In the genomic region with DNA sequence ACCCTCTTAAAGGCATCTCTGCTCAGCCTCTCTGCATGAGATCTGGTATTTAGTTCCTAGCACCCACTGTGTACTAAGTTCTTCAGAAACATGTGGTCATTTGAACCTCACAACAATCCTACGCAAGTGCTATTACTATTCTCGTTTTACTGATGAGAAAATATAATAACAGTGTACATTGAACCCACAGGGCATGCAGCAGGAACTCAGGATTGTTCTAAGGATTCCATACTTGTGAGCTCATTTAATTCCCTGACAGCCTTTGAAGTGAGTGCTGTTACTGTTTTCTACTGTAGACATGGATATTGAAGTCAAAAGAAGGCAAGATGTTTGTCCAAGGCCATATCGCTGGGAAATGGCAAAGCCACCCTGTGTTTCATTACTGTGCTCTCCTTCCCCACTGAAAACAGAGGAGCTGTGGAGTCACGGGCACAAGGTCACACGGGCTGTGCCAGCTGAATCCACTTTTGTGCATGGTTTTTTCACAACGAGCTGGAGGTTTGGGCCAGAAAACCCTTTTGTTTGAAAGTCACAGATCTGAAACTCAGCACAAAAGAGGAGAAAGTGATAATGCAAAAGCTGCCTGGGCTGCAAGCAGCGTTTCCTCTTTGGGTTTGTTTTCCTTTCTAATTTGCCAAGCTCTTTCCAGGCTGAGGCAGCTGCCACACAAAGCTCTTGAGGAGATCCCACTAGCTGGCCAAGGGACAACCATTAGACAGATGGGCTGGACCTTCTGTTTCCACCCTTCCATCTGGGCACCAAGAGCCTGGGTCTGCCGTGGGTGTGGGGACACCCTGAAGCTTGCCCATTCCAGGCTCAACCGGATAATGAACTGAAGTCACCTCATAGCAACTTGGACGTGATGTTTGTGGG, we compare ENCODE assay signal across 8 cellular contexts.
DNase-seq lines count a peak whose midpoint lies in the region; ATAC-seq, FAIRE-seq and TF ChIP-seq lines count a peak whose summit lies in the region.

No MANE protein-coding gene starts in this region.

- no peak overlapping the region; the same call in 1 of the 2 replicates for H3K27ac Mint-ChIP-seq in WTC11

- H3K4me1 ChIP-seq in keratinocyte (ENCODE audit: control insufficient read depth, extremely low read depth, insufficient read depth, low read length) (peaks cover 24% of the 10 kb centered on the region), transverse colon (peaks cover 4 to 21% (median 7%) of the 10 kb centered on the region in 4 donors)

- H3K27ac ChIP-seq in angular gyrus (ENCODE audit: low read depth, low read length) (peak overlapping the region; percentile 4), keratinocyte (ENCODE audit: control insufficient read depth, insufficient read depth, low read length) (no peak overlapping the region), transverse colon (peak overlapping the region; percentile 37 to 63 (median 45))

- no peaks in the 10 kb centered on the region for H3K27me3 Mint-ChIP-seq in WTC11 (ENCODE audit: low read depth)

- no peak for TF ChIP-seq EP300 in transverse colon (IDR thresholded peaks at IDR 0.05; ENCODE audit: low read depth)

- H3K9me1 ChIP-seq in keratinocyte (ENCODE audit: control insufficient read depth, extremely low read depth, insufficient read depth, low read length) = no peaks in the 10 kb centered on the region

- H3K4me2 ChIP-seq in keratinocyte (ENCODE audit: control insufficient read depth, extremely low read depth, insufficient read depth, low read depth, low read length) = no peak overlapping the region

- H3K4me3 ChIP-seq in keratinocyte (ENCODE audit: control insufficient read depth in 2 of 3, extremely low read depth in 1 of 3, insufficient read depth in 2 of 3, low read depth in 1 of 3, low read length in 3 of 3) (no peak overlapping the region), transverse colon (no peak overlapping the region)

- H3K36me3 Mint-ChIP-seq in WTC11 = no peaks in the 10 kb centered on the region

- FAIRE-seq in keratinocyte (lab: Jason Lieb, UNC) = no peak

- no peak for TF ChIP-seq CTCF in keratinocyte (optimal IDR thresholded peaks at IDR 0.05 in 1 of 3, IDR thresholded peaks at IDR 0.05 in 1 of 3, conservative IDR thresholded peaks at IDR 0.05 in 1 of 3; ENCODE audit: extremely low read depth in 1 of 3, insufficient read depth in 2 of 3, low read length in 3 of 3)
- no peak for TF ChIP-seq CTCF in transverse colon (IDR thresholded peaks at IDR 0.05)
- no peak for TF ChIP-seq CTCF in WTC11 (IDR thresholded peaks at IDR 0.05)

- no peak for TF ChIP-seq POLR2A in transverse colon (IDR thresholded peaks at IDR 0.05)

- H2AFZ ChIP-seq in keratinocyte (ENCODE audit: control insufficient read depth, low read length) = no peak overlapping the region

- in situ Hi-C loops in transverse colon (cut with MboI; ENCODE audit: low pct_ligation_motif_present in 1 of 4, low pct_unique_long_range_greater_than_20kb in 1 of 4, low sequenced_read_pairs in 3 of 4) = loop anchor here in 3 of 4 donors (10.0 to 25.0 kb wide), 3 partner anchors 162 to 404 kb away; no protein-coding TSS in a partner anchor

- H3K4me1 Mint-ChIP-seq in WTC11 = peaks cover 17% of the 10 kb centered on the region

- POLR2A ChIA-PET in WTC11 (lab: Charles Lee) = interaction anchor here (0.5 kb wide), 1 partner anchor 927 kb away, joined by 3 read pairs; no protein-coding TSS in a partner anchor

- DNase-seq in DMS 273 (lab: John Stamatoyannopoulos, UW; ENCODE audit: unreplicated experiment) (peak; percentile 89), keratinocyte (ENCODE audit: low read depth, low spot score) (peak; percentile 21), transverse colon (no peak), WTC11 (ENCODE audit: low spot score) (no peak), NCI-H2171 (lab: John Stamatoyannopoulos, UW) (no peak), RPMI8226 (no peak)

- H3K36me3 ChIP-seq in keratinocyte (ENCODE audit: control insufficient read depth in 2 of 2, extremely low read depth in 1 of 2, insufficient read depth in 2 of 2, low read length in 2 of 2) = no peaks in the 10 kb centered on the region
- no peaks in the 10 kb centered on the region for H3K36me3 ChIP-seq in transverse colon

- intact Hi-C loops in transverse colon (cut with DNase I; ENCODE audit: low total_unique reads) = loop anchor here (5.0 kb wide), 1 partner anchor 454 kb away; no protein-coding TSS in a partner anchor

- no peaks in the 10 kb centered on the region for H3K79me2 ChIP-seq in keratinocyte (ENCODE audit: control insufficient read depth, insufficient read depth, low read length)

- peak; percentile 33 for ATAC-seq in HG03159 (IDR thresholded peaks at IDR 0.05; ENCODE audit: unreplicated experiment)
- no peak for ATAC-seq in WTC11

- H3K9me3 Mint-ChIP-seq in WTC11 = peaks cover 4% of the 10 kb centered on the region; the same call in 1 of the 2 replicates

- H3K9ac ChIP-seq in keratinocyte (ENCODE audit: control insufficient read depth, extremely low read depth, insufficient read depth, low read length) = no peak overlapping the region

- peaks cover 10% of the 10 kb centered on the region for H3K27me3 ChIP-seq in keratinocyte (ENCODE audit: control insufficient read depth, extremely low read depth, insufficient read depth, low read length)
- no peaks in the 10 kb centered on the region for H3K27me3 ChIP-seq in transverse colon

- 48 to 49% methylated on average over 5 to 10 of the region's 10 CpGs for WGBS in transverse colon (ENCODE audit: low coverage in 1 of 2), 2 donors

- H4K20me1 ChIP-seq in keratinocyte (ENCODE audit: control insufficient read depth, extremely low read depth, insufficient read depth, low read length) = no peaks in the 10 kb centered on the region

- H3K9me3 ChIP-seq in keratinocyte (ENCODE audit: control insufficient read depth, low read depth, low read length) = no peaks in the 10 kb centered on the region
- H3K9me3 ChIP-seq in transverse colon = no peaks in the 10 kb centered on the region

- dilution Hi-C loops in keratinocyte (cut with MboI; ENCODE audit: extremely low pct_ligation_motif_present, low sequenced_read_pairs) = loop anchor here (25.0 kb wide), 1 partner anchor 229 kb away; the partner anchor contains the start of gene CC2D2A

- CTCF ChIA-PET in WTC11 (lab: Charles Lee) = interaction anchor here (0.5 to 2.4 kb wide), 5 partner anchors 163 to 238 kb away, joined by 3 to 13 read pairs (median 3); partner anchors contain the start of gene CC2D2A

- no peak overlapping the region for H3K4me3 Mint-ChIP-seq in WTC11

TF ChIP-seq in WTC11, 78 proteins besides CTCF, POLR2A, EP300 and RAD21:
- no peak for TF ChIP-seq NR3C1 (CRISPR knock-in tag; conservative IDR thresholded peaks at IDR 0.05; ENCODE audit: low read depth)
- TF ChIP-seq ZNF263 (CRISPR knock-in tag; IDR thresholded peaks at IDR 0.05; ENCODE audit: low read depth) = no peak
- TF ChIP-seq GRHL2 (CRISPR knock-in tag; IDR thresholded peaks at IDR 0.05; ENCODE audit: insufficient replicate concordance, severe bottlenecking) = no peak
- no peak for TF ChIP-seq JAZF1 (CRISPR knock-in tag; IDR thresholded peaks at IDR 0.05)
- no peak for TF ChIP-seq GABPB1 (CRISPR knock-in tag; IDR thresholded peaks at IDR 0.05)
- TF ChIP-seq ZNF317 (CRISPR knock-in tag; IDR thresholded peaks at IDR 0.05; ENCODE audit: borderline replicate concordance, low read depth) = no peak
- TF ChIP-seq CREB1 (CRISPR knock-in tag; IDR thresholded peaks at IDR 0.05) = no peak

Comparison
In these comparisons a context has a peak if more than half of its experiments do, and no peak if none do; other contexts are left out.
1. DNase-seq: peak in DMS 273 (single experiment) and keratinocyte (single experiment); none in transverse colon (single experiment), WTC11 (single experiment), NCI-H2171 (single experiment) and RPMI8226 (single experiment).